24 cellular contexts compared by ENCODE assay signal in the genomic region with DNA sequence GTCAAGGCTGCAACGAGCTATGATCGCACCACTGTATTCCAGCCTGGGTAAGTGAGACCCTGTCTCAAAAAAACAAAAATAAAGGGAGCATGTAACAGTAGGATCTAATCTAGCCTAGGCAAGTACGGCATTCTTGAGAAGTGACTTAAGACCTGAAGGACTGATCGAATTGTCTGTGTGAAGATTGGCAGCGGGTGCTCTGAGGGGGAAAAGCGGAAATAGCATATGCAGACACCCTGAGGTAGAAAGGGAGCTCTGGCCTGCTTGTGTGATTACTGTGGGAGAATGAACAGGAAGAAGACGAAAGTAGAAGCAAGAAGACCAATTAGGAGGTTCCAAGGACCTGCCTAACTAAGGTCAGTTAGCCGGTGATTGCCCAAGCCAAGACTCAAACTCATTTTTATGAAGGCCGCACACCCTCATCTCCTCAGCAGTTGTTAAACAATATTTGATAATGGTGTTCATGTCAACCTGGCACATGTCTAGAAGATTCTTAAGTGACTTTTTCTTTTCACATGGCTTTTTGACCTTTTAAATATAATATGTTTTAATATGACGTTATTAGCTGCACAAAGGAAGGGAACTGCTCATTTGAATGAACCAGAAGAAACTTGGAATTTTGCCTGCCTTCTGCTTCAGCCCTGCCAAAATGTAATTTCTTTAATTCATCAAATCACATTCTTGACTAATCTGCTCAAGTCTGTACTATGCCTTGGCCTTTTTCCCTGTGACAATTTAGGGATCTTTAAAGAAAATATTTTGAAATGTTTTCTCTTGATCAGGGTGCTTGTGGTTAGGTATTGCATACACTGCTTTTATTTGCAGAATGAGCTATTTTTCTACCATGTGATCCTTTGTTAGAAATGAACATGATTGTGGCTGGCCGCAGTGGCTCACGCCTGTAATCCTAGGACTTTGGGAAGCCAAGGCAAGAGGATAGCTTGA. TPM values are rescaled to one million over a fixed set of nuclear protein-coding genes. Genes with fewer than 3 reads are reported as not detected.
DNase-seq lines count a peak whose midpoint lies in the region; ATAC-seq and TF ChIP-seq lines count a peak whose summit lies in the region.
"Had no signal": no experiment of that assay in that cellular context is flagged by ENCODE, and none has a peak within 500 bp of the region (broad histone marks: within the 10 kb centered on the region; RNA-seq: fewer than 3 reads in every experiment).

No MANE protein-coding gene starts in this region.

- H3K9me3 ChIP-seq in fibroblast of lung (ENCODE audit: control insufficient read depth, insufficient read depth, low read depth, low read length) (no peaks in the 10 kb centered on the region), left lung (no peaks in the 10 kb centered on the region)
- H3K9me3 ChIP-seq: A549, gastroesophageal sphincter had no signal

- no peaks in the 10 kb centered on the region for H4K20me1 ChIP-seq in fibroblast of lung (ENCODE audit: control insufficient read depth, extremely low read depth, insufficient read depth, low read length)

- H3K4me2 ChIP-seq in fibroblast of lung (ENCODE audit: extremely low read depth, insufficient read depth, low read length): no peak overlapping the region
- H3K4me2 ChIP-seq: A549, GM23338 had no signal

- H3K27ac ChIP-seq in fibroblast of lung (ENCODE audit: insufficient read depth, low read length): no peak overlapping the region
- no peak overlapping the region for H3K27ac ChIP-seq in left lung
- H3K27ac ChIP-seq: A549, brain microvascular endothelial cell had no signal

- no peak for DNase-seq in Right ventricle myocardium inferior (ENCODE audit: missing footprints)
- DNase-seq in cardiac septum (ENCODE audit: low spot score): no peak
- peak; percentile 53 to 84 for DNase-seq in fibroblast of lung (ENCODE audit: low read depth in 2 of 2)
- DNase-seq in left lung: peak in 1 of 2 donors; percentile 46
- no peak for DNase-seq in T-helper 9 cell
- DNase-seq in NCI-H2081 treated with DMSO at 0.1 percent for 48 hours (lab: John Stamatoyannopoulos, UW): no peak
- DNase-seq in KBM-7: no peak
- DNase-seq in medulla oblongata (ENCODE audit: extremely low spot score): no peak
- DNase-seq: activated CD4-positive, alpha-beta T cell treated with anti-CD3 and anti-CD28 coated beads for 48 hours; activated CD8-positive, alpha-beta memory T cell treated with anti-CD3 and anti-CD28 coated beads, Interleukin-2, amount 50 U/mL, for 4 hours; activated gamma-delta T cell; brain microvascular endothelial cell; CD4-positive, CD25-positive, alpha-beta regulatory T cell; DMS79; NCI-H2081; NCI-H526; nephron progenitor cell; OCI-M1; stimulated activated CD4-positive, alpha-beta T cell treated with anti-CD3 and anti-CD28 coated beads, Interleukin-15, amount 100 ng/mL, for 24 hours; stimulated activated naive CD8-positive, alpha-beta T cell treated with anti-CD3 and anti-CD28 coated beads, Interleukin-15, Interleukin-2, amounts not matched to agents 100 U/mL and 50 U/mL, for 24 hours had no signal

- no peak for TF ChIP-seq CTCF in fibroblast of lung (conservative IDR thresholded peaks at IDR 0.05 in 1 of 2, IDR thresholded peaks at IDR 0.05 in 1 of 2; ENCODE audit: low read depth in 1 of 2, low read length in 2 of 2)
- TF ChIP-seq CTCF in left lung (IDR thresholded peaks at IDR 0.05): no peak

- H3K27me3 ChIP-seq in fibroblast of lung (ENCODE audit: control insufficient read depth, insufficient read depth, low read length) (no peaks in the 10 kb centered on the region), left lung (no peaks in the 10 kb centered on the region)
- H3K27me3 ChIP-seq: brain microvascular endothelial cell, gastroesophageal sphincter had no signal

- in situ Hi-C loops in KBM-7 (cut with MboI; ENCODE audit: low pct_unique_long_range_greater_than_20kb, low sequenced_read_pairs): no loop called here

- H3K79me2 ChIP-seq in fibroblast of lung (ENCODE audit: control insufficient read depth, insufficient read depth, low read length): no peaks in the 10 kb centered on the region

- H3K36me3 ChIP-seq in fibroblast of lung (ENCODE audit: control insufficient read depth, insufficient read depth, low read length) (no peaks in the 10 kb centered on the region), left lung (no peaks in the 10 kb centered on the region)
- H3K36me3 ChIP-seq: brain microvascular endothelial cell, gastroesophageal sphincter had no signal

- H2AFZ ChIP-seq in fibroblast of lung (ENCODE audit: low read length): no peak overlapping the region
- H2AFZ ChIP-seq: GM23338 had no signal

- intact Hi-C loops in Right ventricle myocardium inferior (cut with DNase I) (no loop called here), cardiac septum (cut with DNase I) (no loop called here), left lung (cut with DNase I) (no loop called here)

- H3K4me3 ChIP-seq in fibroblast of lung (replicated peaks in 1 of 4; ENCODE audit: control extremely low read depth in 1 of 4, insufficient read depth in 1 of 4, low read depth in 3 of 4, low read length in 4 of 4) (no peak overlapping the region), left lung (no peak overlapping the region)
- H3K4me3 ChIP-seq: A549, gastroesophageal sphincter, GM23338 had no signal

- H3K9ac ChIP-seq in fibroblast of lung (ENCODE audit: insufficient read depth, low read length): no peak overlapping the region

- peak; percentile 41 for ATAC-seq in Right ventricle myocardium inferior
- peak; percentile 70 for ATAC-seq in left lung
- ATAC-seq: A549; gastroesophageal sphincter; GM23338; SK-N-SH treated with all-trans-retinoic acid at 6 μM for 48 hours; stimulated activated naive CD8-positive, alpha-beta T cell treated with anti-CD3 and anti-CD28 coated beads, Interleukin-15, Interleukin-2, amounts not matched to agents 100 U/mL and 50 U/mL, for 24 hours had no signal

- H3K4me1 ChIP-seq in fibroblast of lung (ENCODE audit: control insufficient read depth, extremely low read depth, insufficient read depth, low read length) (no peaks in the 10 kb centered on the region), left lung (peaks cover 0 to 3% of the 10 kb centered on the region in 2 donors)

RNA-seq across cellular contexts. Expression of a gene that starts 47.8 kb away (rescaled TPM):
- total RNA-seq in Right ventricle myocardium inferior (153 TPM), cardiac septum (90.1 TPM), fibroblast of lung (12.6 and 37.8 TPM in 2 replicates), left lung (10 to 100 TPM; 30.3 to 35.9 TPM)
- polyA plus RNA-seq in fibroblast of lung: 16.3 and 17.5 TPM in 2 replicates
- polyA plus RNA-seq in fibroblast of lung (2012): 11.5 and 12.3 TPM in 2 replicates
- 22.0 and 22.1 TPM in 2 replicates for polyA minus RNA-seq in fibroblast of lung (ENCODE audit: low replicate concordance)

Comparison
In these comparisons a context has a peak if more than half of its experiments do, and no peak if none do; other contexts are left out.
1. DNase-seq: peak in fibroblast of lung (2 of 2); none in Right ventricle myocardium inferior (single experiment), cardiac septum (single experiment), T-helper 9 cell (single experiment), NCI-H2081 treated with DMSO at 0.1 percent for 48 hours (single experiment), KBM-7 (single experiment) and medulla oblongata (single experiment).